ENCODE assay signal across 20 cellular contexts in genomic region chr3:138912237-138912636, GRCh38. TPM values are rescaled to one million over a fixed set of nuclear protein-coding genes. Genes with fewer than 3 reads are reported as not detected.
"Had no signal": no experiment of that assay in that cellular context is flagged by ENCODE, and none has a peak within 500 bp of the region (broad histone marks: within the 10 kb centered on the region; RNA-seq: fewer than 3 reads in every experiment).

No MANE protein-coding gene starts in this region.

- H3K27me3 ChIP-seq: ascending aorta, pancreas, right lobe of liver, upper lobe of right lung had no signal

- H3K9me3 Mint-ChIP-seq: activated naive CD4-positive, alpha-beta T cell treated with anti-CD3 and anti-CD28 coated beads, Interleukin-2, amount 50 U/mL, for 24 hours; activated T-cell treated with anti-CD3 and anti-CD28 coated beads, Interleukin-2, amount 50 U/mL, for 72 hours; immature natural killer cell; natural killer cell; stimulated activated naive CD8-positive, alpha-beta T cell treated with anti-CD3 and anti-CD28 coated beads, Interleukin-15, amount 100 ng/mL, for 72 hours; T-cell had no signal

- H3K9me3 ChIP-seq: ascending aorta, pancreas, right lobe of liver, upper lobe of right lung had no signal

- H3K27me3 Mint-ChIP-seq: activated naive CD4-positive, alpha-beta T cell treated with anti-CD3 and anti-CD28 coated beads, Interleukin-2, amount 50 U/mL, for 24 hours; T-cell had no signal

- H3K36me3 ChIP-seq: ascending aorta, pancreas, right lobe of liver, upper lobe of right lung, WERI-Rb-1 had no signal

- FAIRE-seq: pancreas had no signal

- DNase-seq: activated CD4-positive, alpha-beta T cell treated with anti-CD3 and anti-CD28 coated beads for 1 hour; activated gamma-delta T cell; activated T-cell treated with anti-CD3 and anti-CD28 coated beads, Interleukin-2, amount 50 U/mL, for 72 hours; effector CD4-positive, alpha-beta T cell; immature natural killer cell; natural killer cell; pancreas; right lobe of liver; stimulated activated CD4-positive, alpha-beta T cell treated with anti-CD3 and anti-CD28 coated beads, Interleukin-4, amount 100 ng/mL, for 1 hour; stimulated activated naive CD8-positive, alpha-beta T cell treated with anti-CD3 and anti-CD28 coated beads, Interleukin-15, amount 100 ng/mL, for 72 hours; T-cell; upper lobe of right lung; WERI-Rb-1 had no signal

- ATAC-seq: activated T-cell treated with anti-CD3 and anti-CD28 coated beads, Interleukin-2, amount 50 U/mL, for 72 hours; esophagus mucosa; natural killer cell; pancreas; right lobe of liver; stimulated activated naive CD8-positive, alpha-beta T cell treated with anti-CD3 and anti-CD28 coated beads, Interleukin-15, amount 100 ng/mL, for 72 hours; T-cell; upper lobe of right lung had no signal

- H3K27ac Mint-ChIP-seq: activated naive CD4-positive, alpha-beta T cell treated with anti-CD3 and anti-CD28 coated beads, Interleukin-2, amount 50 U/mL, for 24 hours; activated T-cell treated with anti-CD3 and anti-CD28 coated beads, Interleukin-2, amount 50 U/mL, for 72 hours; immature natural killer cell; natural killer cell; stimulated activated naive CD8-positive, alpha-beta T cell treated with anti-CD3 and anti-CD28 coated beads, Interleukin-15, amount 100 ng/mL, for 72 hours; T-cell had no signal

- H3K27ac ChIP-seq: ascending aorta, pancreas, right lobe of liver, upper lobe of right lung, WERI-Rb-1 had no signal

- H3K4me3 Mint-ChIP-seq: activated naive CD4-positive, alpha-beta T cell treated with anti-CD3 and anti-CD28 coated beads, Interleukin-2, amount 50 U/mL, for 24 hours; activated T-cell treated with anti-CD3 and anti-CD28 coated beads, Interleukin-2, amount 50 U/mL, for 72 hours; immature natural killer cell; natural killer cell; stimulated activated naive CD8-positive, alpha-beta T cell treated with anti-CD3 and anti-CD28 coated beads, Interleukin-15, amount 100 ng/mL, for 72 hours; T-cell had no signal

- H3K4me2 ChIP-seq: smooth muscle cell had no signal

- H3K36me3 Mint-ChIP-seq: activated naive CD4-positive, alpha-beta T cell treated with anti-CD3 and anti-CD28 coated beads, Interleukin-2, amount 50 U/mL, for 24 hours; immature natural killer cell; natural killer cell; T-cell had no signal

- H3K4me3 ChIP-seq: ascending aorta, pancreas, right lobe of liver, smooth muscle cell, upper lobe of right lung had no signal

- H3K4me1 ChIP-seq: ascending aorta had no signal

RNA-seq across cellular contexts. Expression of gene FOXL2, which starts 34.7 kb away (rescaled TPM):
- total RNA-seq: ascending aorta, esophagus mucosa, liver, natural killer cell, right lobe of liver, smooth muscle cell, T-cell, temporal lobe, upper lobe of right lung had no signal
- polyA plus RNA-seq: immature natural killer cell, liver, smooth muscle cell had no signal

RNA-seq across cellular contexts. Expression of gene FOXL2NB, which starts 34.8 kb away (rescaled TPM):
- total RNA-seq: activated CD8-positive, alpha-beta memory T cell treated with anti-CD3 and anti-CD28 coated beads for 36 hours; activated T-cell treated with anti-CD3 and anti-CD28 coated beads, Interleukin-2, amount 50 U/mL, for 72 hours; ascending aorta; esophagus mucosa; liver; natural killer cell; right lobe of liver; smooth muscle cell; upper lobe of right lung had no signal
- polyA plus RNA-seq: immature natural killer cell, liver, pancreas, smooth muscle cell had no signal
